In the genomic region with DNA sequence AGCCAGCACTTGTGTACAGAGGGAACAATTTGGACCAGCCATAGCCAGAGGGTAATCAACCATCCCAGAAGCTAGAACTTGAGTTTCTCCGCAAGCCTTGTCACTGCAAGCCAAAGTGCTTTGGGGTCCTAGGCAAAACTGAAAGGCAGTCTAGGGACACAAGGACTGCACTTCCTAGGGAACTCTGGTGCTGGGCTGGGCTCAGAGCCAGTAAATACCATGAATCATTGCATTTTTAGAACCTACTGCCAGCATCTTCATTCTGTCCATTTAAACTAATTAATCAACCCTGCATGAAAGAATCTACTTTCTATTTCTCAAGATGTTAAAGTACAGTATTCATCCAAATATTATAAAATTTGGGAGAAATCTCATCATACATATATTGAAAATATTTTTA, we compare ENCODE assay signal across 28 cellular contexts. TPM values are rescaled to one million over a fixed set of nuclear protein-coding genes. Genes with fewer than 3 reads are reported as not detected.
DNase-seq lines count a peak whose midpoint lies in the region; FAIRE-seq lines count a peak whose summit lies in the region.
"Had no signal": no experiment of that assay in that cellular context is flagged by ENCODE, and none has a peak within 500 bp of the region (broad histone marks: within the 10 kb centered on the region; RNA-seq: fewer than 3 reads in every experiment).

No MANE protein-coding gene starts in this region.

- peak; percentile 58 for DNase-seq in EH (ENCODE audit: low read depth)
- DNase-seq in LHCN-M2 (ENCODE audit: low read depth): peak; percentile 1
- peak; percentile 46 for DNase-seq in astrocyte of the hippocampus (ENCODE audit: low read depth, low spot score)
- DNase-seq in frontal cortex (ENCODE audit: low spot score in 2 of 2): no peak
- no peak for DNase-seq in NCI-H2107 (lab: John Stamatoyannopoulos, UW)
- no peak for DNase-seq in stimulated activated CD4-positive, alpha-beta T cell treated with anti-CD3 and anti-CD28 coated beads, Interleukin-4, amount 100 ng/mL, for 1 hour
- no peak for DNase-seq in NCI-H524 treated with DMSO at 0.1 percent for 48 hours (lab: John Stamatoyannopoulos, UW)
- DNase-seq: activated CD4-positive, alpha-beta T cell treated with anti-CD3 and anti-CD28 coated beads for 4 hours; activated effector memory CD4-positive, alpha-beta T cell treated with anti-CD3 and anti-CD28 coated beads, Interleukin-2, amount 50 U/mL, for 16 hours; activated naive CD8-positive, alpha-beta T cell treated with anti-CD3 and anti-CD28 coated beads for 36 hours; activated T-cell treated with anti-CD3 and anti-CD28 coated beads, Interleukin-2, amount 50 U/mL, for 1 hour; aorta; GDM1; kidney glomerular epithelial cell; NCI-H1694; NCI-H2171; NCI-H524; NK-92 treated with Interleukin-12 subunit alpha and Interleukin-12 subunit beta, amount 100 ng/mL, for 24 hours; SHP77 treated with DMSO at 0.1 percent for 48 hours; stimulated activated CD4-positive, alpha-beta T cell treated with anti-CD3 and anti-CD28 coated beads, Interleukin-1b, Interleukin-23, amount 100 ng/mL, for 48 hours; stimulated activated naive CD8-positive, alpha-beta T cell treated with anti-CD3 and anti-CD28 coated beads, Interleukin-15, Interleukin-2, amounts not matched to agents 100 U/mL and 50 U/mL, for 24 hours; T-helper 9 cell; uterus had no signal

- peak; percentile 43 for FAIRE-seq in frontal cortex (lab: Jason Lieb, UNC)

RNA-seq across cellular contexts. Expression of a gene that starts 20.0 kb away (rescaled TPM):
- not detected in 2 replicates for total RNA-seq in LHCN-M2 (2014; rRNA removed)
- not detected for polyA plus RNA-seq in LHCN-M2 (2012)
- not detected for total RNA-seq in frontal cortex
- total RNA-seq: activated naive CD8-positive, alpha-beta T cell treated with anti-CD3 and anti-CD28 coated beads for 36 hours; aorta; esophagus muscularis mucosa; gastroesophageal sphincter; lower leg skin; myocyte; thoracic aorta; uterus had no signal
- polyA plus RNA-seq: aorta had no signal

RNA-seq across cellular contexts. Expression of a gene that starts 25.2 kb away (rescaled TPM):
- total RNA-seq in LHCN-M2 (2014; rRNA removed) (not detected in 2 replicates), frontal cortex (not detected)
- not detected for polyA plus RNA-seq in LHCN-M2 (2012)
- total RNA-seq: activated naive CD8-positive, alpha-beta T cell treated with anti-CD3 and anti-CD28 coated beads for 36 hours; aorta; esophagus muscularis mucosa; gastroesophageal sphincter; lower leg skin; myocyte; thoracic aorta; uterus had no signal

RNA-seq across cellular contexts. Expression of a gene that starts 29.3 kb away (rescaled TPM):
- total RNA-seq in LHCN-M2 (2014; rRNA removed): not detected in 2 replicates
- polyA plus RNA-seq in LHCN-M2 (2012): 0.05 TPM
- total RNA-seq in frontal cortex: 0.82 TPM
- total RNA-seq: activated naive CD8-positive, alpha-beta T cell treated with anti-CD3 and anti-CD28 coated beads for 36 hours; aorta; esophagus muscularis mucosa; lower leg skin; myocyte had no signal
- polyA plus RNA-seq: aorta had no signal

Comparison
In these comparisons a context has a peak if more than half of its experiments do, and no peak if none do; other contexts are left out.
1. DNase-seq: peak in EH (single experiment), LHCN-M2 (single experiment) and astrocyte of the hippocampus (single experiment); none in frontal cortex (0 of 2), NCI-H2107 (single experiment), stimulated activated CD4-positive, alpha-beta T cell treated with anti-CD3 and anti-CD28 coated beads, Interleukin-4, amount 100 ng/mL, for 1 hour (single experiment) and NCI-H524 treated with DMSO at 0.1 percent for 48 hours (single experiment).